In the genomic region with DNA sequence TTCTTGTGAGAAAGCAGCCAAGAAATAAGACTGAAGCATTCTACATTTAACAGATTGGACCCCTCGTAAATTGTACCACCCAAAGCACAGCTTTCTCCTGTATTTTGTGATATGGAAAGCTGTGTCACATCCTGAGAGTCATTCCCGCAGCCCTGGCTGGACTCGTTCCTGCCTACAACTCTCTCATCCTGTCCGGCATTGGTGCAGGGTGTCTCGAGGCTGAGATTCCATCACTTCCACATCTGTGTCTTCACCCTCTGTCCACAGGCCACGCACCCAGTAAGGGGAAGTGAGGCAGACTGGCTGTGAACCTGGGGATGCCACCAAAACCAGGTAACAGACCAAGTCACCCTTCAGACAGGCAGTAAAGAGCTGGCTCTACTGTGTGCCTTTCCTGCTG, we compare ENCODE assay signal across 20 cellular contexts.
A peak's percentile ranks its signal among the peaks of the same experiment; 100 is the strongest.
DNase-seq lines count a peak whose midpoint lies in the region; ATAC-seq, FAIRE-seq and TF ChIP-seq lines count a peak whose summit lies in the region.
"Had no signal": no experiment of that assay in that cellular context is flagged by ENCODE, and none has a peak within 500 bp of the region (broad histone marks: within the 10 kb centered on the region; RNA-seq: fewer than 3 reads in every experiment).

No MANE protein-coding gene starts in this region.

- POLR2A ChIA-PET in activated CD4-positive, alpha-beta memory T cell treated with anti-CD3 and anti-CD28 coated beads, Interleukin-2, amount 10 ng/mL, durations not matched to agents 7 days and 5 days (lab: Charles Lee): interaction anchor here (0.6 to 7.4 kb wide), 4 partner anchors 15 to 147 kb away, joined by 3 to 74 read pairs (median 4); partner anchors contain the start of gene KLF6
- POLR2A ChIA-PET in H1 (lab: Charles Lee; ENCODE audit: partially characterized antibody): no interaction called here

- H3K9me3 Mint-ChIP-seq in activated T-cell treated with anti-CD3 and anti-CD28 coated beads, Interleukin-2, amount 50 U/mL, for 72 hours: peaks cover 2 to 4% of the 10 kb centered on the region in 2 donors
- peaks cover 7% of the 10 kb centered on the region for H3K9me3 Mint-ChIP-seq in activated T-cell treated with anti-CD3 and anti-CD28 coated beads, Interleukin-2, amount 50 U/mL, for 24 hours
- H3K9me3 Mint-ChIP-seq in activated CD4-positive, alpha-beta memory T cell treated with anti-CD3 and anti-CD28 coated beads, Interleukin-2, amount 10 ng/mL, durations not matched to agents 7 days and 5 days: peaks cover 2% of the 10 kb centered on the region
- H3K9me3 Mint-ChIP-seq in progenitor cell of endocrine pancreas (ENCODE audit: low read depth): no peaks in the 10 kb centered on the region
- H3K9me3 Mint-ChIP-seq in Calu3 (ENCODE audit: low read depth, unreplicated experiment): no peaks in the 10 kb centered on the region
- H3K9me3 Mint-ChIP-seq: CD4-positive, alpha-beta T cell had no signal

- no peak for DNase-seq in activated T-cell treated with anti-CD3 and anti-CD28 coated beads, Interleukin-2, amount 50 U/mL, for 72 hours
- DNase-seq in activated T-cell treated with anti-CD3 and anti-CD28 coated beads, Interleukin-2, amount 50 U/mL, for 24 hours: no peak
- DNase-seq in activated CD4-positive, alpha-beta memory T cell treated with anti-CD3 and anti-CD28 coated beads, Interleukin-2, amount 10 ng/mL, durations not matched to agents 7 days and 5 days: no peak
- no peak for DNase-seq in H1 (ENCODE audit: low read depth in 1 of 2, low spot score in 2 of 2)
- DNase-seq in progenitor cell of endocrine pancreas (ENCODE audit: low spot score, unreplicated experiment): no peak
- no peak for DNase-seq in Calu3
- no peak for DNase-seq in sciatic nerve (ENCODE audit: low spot score)
- DNase-seq: Caco-2; CD4-positive, alpha-beta T cell; DMS53; GOT3; KG1; MV-4-11; NCI-H1694 treated with DMSO at 0.1 percent for 48 hours; Peyer's patch had no signal

- no peak for TF ChIP-seq POLR2A in H1 (IDR thresholded peaks at IDR 0.05; ENCODE audit: control extremely low read depth in 1 of 2, low read depth in 2 of 2, low read length in 2 of 2)

- H4K5ac ChIP-seq in H1 (ENCODE audit: insufficient read length, low read depth, low read length): no peak overlapping the region

- H3K14ac ChIP-seq in H1 (ENCODE audit: insufficient read length): no peak overlapping the region

- H3K18ac ChIP-seq in H1 (ENCODE audit: extremely low read depth, low read length): no peak overlapping the region

- H3K27ac Mint-ChIP-seq in activated T-cell treated with anti-CD3 and anti-CD28 coated beads, Interleukin-2, amount 50 U/mL, for 72 hours: peak overlapping the region; percentile 82
- H3K27ac Mint-ChIP-seq in activated T-cell treated with anti-CD3 and anti-CD28 coated beads, Interleukin-2, amount 50 U/mL, for 24 hours: no peak overlapping the region
- H3K27ac Mint-ChIP-seq in activated CD4-positive, alpha-beta memory T cell treated with anti-CD3 and anti-CD28 coated beads, Interleukin-2, amount 10 ng/mL, durations not matched to agents 7 days and 5 days: peak overlapping the region; percentile 27
- H3K27ac Mint-ChIP-seq in progenitor cell of endocrine pancreas (peak overlapping the region; percentile 49), Calu3 (ENCODE audit: unreplicated experiment) (no peak overlapping the region)
- H3K27ac Mint-ChIP-seq: CD4-positive, alpha-beta T cell had no signal

- no peaks in the 10 kb centered on the region for H4K20me1 ChIP-seq in H1 (replicated peaks in 1 of 2; ENCODE audit: control insufficient read depth in 1 of 2, insufficient read depth in 2 of 2, low read length in 2 of 2)

- no peaks in the 10 kb centered on the region for H3K9me3 ChIP-seq in H1 (ENCODE audit: insufficient read depth in 2 of 2, low read depth in 1 of 2, low read length in 1 of 2)
- H3K9me3 ChIP-seq: A549, Caco-2, Peyer's patch had no signal

- H3K4ac ChIP-seq in H1 (replicated peaks; ENCODE audit: insufficient read length, low read depth, low read length): no peak overlapping the region

- H2BK5ac ChIP-seq in H1 (ENCODE audit: low read depth, low read length): no peak overlapping the region

- H3K27me3 ChIP-seq in H1 (replicated peaks in 1 of 4; ENCODE audit: control insufficient read depth in 3 of 4, extremely low read depth in 1 of 4, insufficient read depth in 3 of 4, low read length in 3 of 4): no peaks in the 10 kb centered on the region
- H3K27me3 ChIP-seq: Peyer's patch had no signal

- H2BK15ac ChIP-seq in H1 (ENCODE audit: low read length): no peak overlapping the region

- H2BK12ac ChIP-seq in H1 (ENCODE audit: low read depth, low read length): peak overlapping the region; percentile 75; the same call in 1 of the 2 replicates

- CTCF ChIA-PET in activated CD4-positive, alpha-beta memory T cell treated with anti-CD3 and anti-CD28 coated beads, Interleukin-2, amount 10 ng/mL, durations not matched to agents 7 days and 5 days (lab: Charles Lee): interaction anchor here (0.6 kb wide), 1 partner anchor 190 kb away, joined by 5 read pairs; no protein-coding TSS in a partner anchor
- CTCF ChIA-PET in H1 (lab: Charles Lee; ENCODE audit: partially characterized antibody): no interaction called here
- CTCF ChIA-PET in Calu3 (lab: Charles Lee): interaction anchor here (0.7 kb wide), 1 partner anchor 121 kb away, joined by 4 read pairs; no protein-coding TSS in a partner anchor

- H3K27me3 Mint-ChIP-seq in activated T-cell treated with anti-CD3 and anti-CD28 coated beads, Interleukin-2, amount 50 U/mL, for 72 hours (ENCODE audit: low read depth): no peaks in the 10 kb centered on the region
- H3K27me3 Mint-ChIP-seq in activated T-cell treated with anti-CD3 and anti-CD28 coated beads, Interleukin-2, amount 50 U/mL, for 24 hours: no peaks in the 10 kb centered on the region
- no peaks in the 10 kb centered on the region for H3K27me3 Mint-ChIP-seq in activated CD4-positive, alpha-beta memory T cell treated with anti-CD3 and anti-CD28 coated beads, Interleukin-2, amount 10 ng/mL, durations not matched to agents 7 days and 5 days
- H3K27me3 Mint-ChIP-seq in progenitor cell of endocrine pancreas: no peaks in the 10 kb centered on the region
- no peaks in the 10 kb centered on the region for H3K27me3 Mint-ChIP-seq in Calu3 (ENCODE audit: unreplicated experiment)
- H3K27me3 Mint-ChIP-seq: CD4-positive, alpha-beta T cell had no signal

- H2AFZ ChIP-seq in H1 (ENCODE audit: low read length): no peak overlapping the region

- H3K4me1 Mint-ChIP-seq in activated T-cell treated with anti-CD3 and anti-CD28 coated beads, Interleukin-2, amount 50 U/mL, for 72 hours (ENCODE audit: low read depth): peaks cover 71% of the 10 kb centered on the region
- peaks cover 52% of the 10 kb centered on the region for H3K4me1 Mint-ChIP-seq in activated T-cell treated with anti-CD3 and anti-CD28 coated beads, Interleukin-2, amount 50 U/mL, for 24 hours (ENCODE audit: low read depth)
- H3K4me1 Mint-ChIP-seq in activated CD4-positive, alpha-beta memory T cell treated with anti-CD3 and anti-CD28 coated beads, Interleukin-2, amount 10 ng/mL, durations not matched to agents 7 days and 5 days: peaks cover 57% of the 10 kb centered on the region
- no peaks in the 10 kb centered on the region for H3K4me1 Mint-ChIP-seq in progenitor cell of endocrine pancreas (ENCODE audit: low read depth)
- no peaks in the 10 kb centered on the region for H3K4me1 Mint-ChIP-seq in Calu3 (ENCODE audit: low read depth, unreplicated experiment)

- H3K23me2 ChIP-seq in H1 (ENCODE audit: low read depth, low read length): no peaks in the 10 kb centered on the region

- H3K4me3 Mint-ChIP-seq in activated T-cell treated with anti-CD3 and anti-CD28 coated beads, Interleukin-2, amount 50 U/mL, for 72 hours: no peak overlapping the region
- no peak overlapping the region for H3K4me3 Mint-ChIP-seq in activated T-cell treated with anti-CD3 and anti-CD28 coated beads, Interleukin-2, amount 50 U/mL, for 24 hours
- H3K4me3 Mint-ChIP-seq in activated CD4-positive, alpha-beta memory T cell treated with anti-CD3 and anti-CD28 coated beads, Interleukin-2, amount 10 ng/mL, durations not matched to agents 7 days and 5 days: no peak overlapping the region
- H3K4me3 Mint-ChIP-seq in progenitor cell of endocrine pancreas (ENCODE audit: low read depth) (no peak overlapping the region), Calu3 (ENCODE audit: low read depth, unreplicated experiment) (no peak overlapping the region)
- H3K4me3 Mint-ChIP-seq: CD4-positive, alpha-beta T cell had no signal

- FAIRE-seq in H1 (lab: Jason Lieb, UNC): no peak
- FAIRE-seq: A549, GM12891, GM18507 had no signal

- H4K91ac ChIP-seq in H1 (replicated peaks; ENCODE audit: insufficient read length, low read length): no peak overlapping the region

- no peaks in the 10 kb centered on the region for H3K36me3 ChIP-seq in H1 (ENCODE audit: control insufficient read depth in 2 of 4, insufficient read depth in 4 of 4, low read length in 3 of 4)
- H3K36me3 ChIP-seq: Peyer's patch had no signal

- H3K23ac ChIP-seq in H1 (ENCODE audit: insufficient read length): no peak overlapping the region

- H3K79me2 ChIP-seq in H1 (ENCODE audit: control insufficient read depth in 1 of 2, insufficient read depth in 2 of 2, low read length in 2 of 2): no peaks in the 10 kb centered on the region

- H3K56ac ChIP-seq in H1 (replicated peaks; ENCODE audit: insufficient read length, low read depth, low read length): no peak overlapping the region

- no peak overlapping the region for H2BK20ac ChIP-seq in H1 (ENCODE audit: low read length)

- no peak for ATAC-seq in activated T-cell treated with anti-CD3 and anti-CD28 coated beads, Interleukin-2, amount 50 U/mL, for 72 hours (replicated peaks in 1 of 2)
- ATAC-seq in GM21526 (IDR thresholded peaks at IDR 0.05; ENCODE audit: low FRiP score, unreplicated experiment): no peak
- ATAC-seq in sciatic nerve: no peak
- ATAC-seq: A549, Right ventricle myocardium inferior had no signal

- no peak overlapping the region for H2AK5ac ChIP-seq in H1 (ENCODE audit: low read depth, low read length)

- H3K79me1 ChIP-seq in H1 (ENCODE audit: low read depth, low read length): no peaks in the 10 kb centered on the region

- BruUV-seq in Calu3 (replicated peaks; lab: Mats Ljungman, UMichigan): no TSS peak

- H3K9ac ChIP-seq in H1 (replicated peaks in 1 of 4; ENCODE audit: extremely low read depth in 1 of 4, low read depth in 3 of 4, low read length in 3 of 4): no peak overlapping the region

- intact Hi-C loops in Calu3 (cut with micrococcal nuclease; ENCODE audit: unreplicated experiment): no loop called here
- intact Hi-C loops in sciatic nerve (cut with DNase I): no loop called here

- H3K27ac ChIP-seq in H1 (ENCODE audit: low read depth, low read length): no peak overlapping the region
- H3K27ac ChIP-seq: A549, Peyer's patch had no signal

- H3K4me2 ChIP-seq in H1 (ENCODE audit: insufficient read depth in 1 of 2, low read depth in 2 of 2, low read length in 2 of 2): no peak overlapping the region
- H3K4me2 ChIP-seq: A549 had no signal

- H3K36me3 Mint-ChIP-seq in activated T-cell treated with anti-CD3 and anti-CD28 coated beads, Interleukin-2, amount 50 U/mL, for 72 hours (ENCODE audit: insufficient read depth in 2 of 2): peaks cover 5 to 7% of the 10 kb centered on the region in 2 donors
- H3K36me3 Mint-ChIP-seq in activated T-cell treated with anti-CD3 and anti-CD28 coated beads, Interleukin-2, amount 50 U/mL, for 24 hours (ENCODE audit: low read depth): no peaks in the 10 kb centered on the region
- H3K36me3 Mint-ChIP-seq in activated CD4-positive, alpha-beta memory T cell treated with anti-CD3 and anti-CD28 coated beads, Interleukin-2, amount 10 ng/mL, durations not matched to agents 7 days and 5 days (ENCODE audit: low read depth): peaks cover 18% of the 10 kb centered on the region
- H3K36me3 Mint-ChIP-seq in progenitor cell of endocrine pancreas (ENCODE audit: insufficient read depth): no peaks in the 10 kb centered on the region
- H3K36me3 Mint-ChIP-seq in Calu3 (ENCODE audit: insufficient read depth, unreplicated experiment): no peaks in the 10 kb centered on the region

- peaks cover 0 to 3% (median 0%) of the 10 kb centered on the region in 4 experiments; a peak in 1 of 7 replicates for H3K4me1 ChIP-seq in H1 (replicated peaks in 1 of 4; ENCODE audit: control insufficient read depth in 3 of 4, insufficient read depth in 4 of 4, low read length in 3 of 4)
- H3K4me1 ChIP-seq: A549 had no signal

- no peak for TF ChIP-seq RAD21 in H1 (IDR thresholded peaks at IDR 0.05 in 1 of 2, conservative IDR thresholded peaks at IDR 0.05 in 1 of 2; ENCODE audit: low read depth in 2 of 2, low read length in 2 of 2)

- H4K8ac ChIP-seq in H1 (ENCODE audit: extremely low read depth, insufficient read depth, low read length): no peak overlapping the region

- H2BK120ac ChIP-seq in H1 (replicated peaks; ENCODE audit: low read depth, low read length): no peak overlapping the region

- H3K4me3 ChIP-seq in H1 (ENCODE audit: extremely low read depth in 1 of 4, insufficient read depth in 2 of 4, low read depth in 3 of 4, low read length in 4 of 4): no peak overlapping the region
- H3K4me3 ChIP-seq: A549, Peyer's patch had no signal

- WGBS in H1 (ENCODE audit: extremely low coverage in 1 of 2, insufficient coverage in 1 of 2, insufficient read length in 1 of 2, insufficient replicate concordance in 2 of 2, low coverage in 1 of 2, low lambda C conversion rate in 2 of 2, missing lambda C conversion rate in 1 of 2), 2 experiments: 97% methylated on average over 6 of the region's 6 CpGs; no CpG with 5 or more reads in 1 of the 2 experiments

- no peak for TF ChIP-seq CTCF in H1 (IDR thresholded peaks at IDR 0.05; ENCODE audit: control extremely low read depth in 1 of 3, insufficient read depth in 1 of 3, low read depth in 1 of 3, low read length in 3 of 3)
- TF ChIP-seq CTCF in progenitor cell of endocrine pancreas (IDR thresholded peaks at IDR 0.05; ENCODE audit: unreplicated experiment): no peak
- TF ChIP-seq CTCF in Calu3 (IDR thresholded peaks at IDR 0.05; ENCODE audit: unreplicated experiment): no peak

- no peak for TF ChIP-seq EP300 in H1 (IDR thresholded peaks at IDR 0.05; ENCODE audit: borderline replicate concordance in 1 of 2, low read depth in 2 of 2, low read length in 2 of 2)

Comparison
In these comparisons a context has a peak if more than half of its experiments do, and no peak if none do; other contexts are left out.
1. H3K27ac Mint-ChIP-seq: peak in activated T-cell treated with anti-CD3 and anti-CD28 coated beads, Interleukin-2, amount 50 U/mL, for 72 hours (single experiment), activated CD4-positive, alpha-beta memory T cell treated with anti-CD3 and anti-CD28 coated beads, Interleukin-2, amount 10 ng/mL, durations not matched to agents 7 days and 5 days (single experiment) and progenitor cell of endocrine pancreas (single experiment); none in activated T-cell treated with anti-CD3 and anti-CD28 coated beads, Interleukin-2, amount 50 U/mL, for 24 hours (single experiment) and Calu3 (single experiment).